ENCODE assay signal across 14 cellular contexts in genomic region chr2:136344339-136344738, GRCh38.
DNase-seq lines count a peak whose midpoint lies in the region; ATAC-seq lines count a peak whose summit lies in the region.
"Had no signal": no experiment of that assay in that cellular context is flagged by ENCODE, and none has a peak within 500 bp of the region (broad histone marks: within the 10 kb centered on the region; RNA-seq: fewer than 3 reads in every experiment).

No MANE protein-coding gene starts in this region.

- no peaks in the 10 kb centered on the region for H3K36me3 Mint-ChIP-seq in T-helper 2 cell treated with Interferon-gamma antibody and Interleukin-4, amounts not matched to agents 5 μg/mL and 100 μg/mL, for 36 hours (ENCODE audit: low read depth)
- H3K36me3 Mint-ChIP-seq in activated naive CD8-positive, alpha-beta T cell treated with anti-CD3 and anti-CD28 coated beads, Interleukin-2, amount 10 ng/mL, durations not matched to agents 7 days and 5 days: no peaks in the 10 kb centered on the region
- no peaks in the 10 kb centered on the region for H3K36me3 Mint-ChIP-seq in activated naive CD8-positive, alpha-beta T cell treated with anti-CD3 and anti-CD28 coated beads for 36 hours
- H3K36me3 Mint-ChIP-seq in memory B cell: peaks cover 2% of the 10 kb centered on the region
- no peaks in the 10 kb centered on the region for H3K36me3 Mint-ChIP-seq in stimulated activated memory B cell treated with anti-CD40 and anti-IgM and Interleukin-4, amounts not matched to agents 10 μg/mL and 1 μg/mL and 100 μg/mL, for 72 hours
- no peaks in the 10 kb centered on the region for H3K36me3 Mint-ChIP-seq in activated T-cell treated with anti-CD3 and anti-CD28 coated beads, Interleukin-2, amount 50 U/mL, for 4 hours (ENCODE audit: insufficient read depth)
- H3K36me3 Mint-ChIP-seq: CD4-positive, CD25-positive, alpha-beta regulatory T cell had no signal

- peak; percentile 22 for ATAC-seq in activated naive CD8-positive, alpha-beta T cell treated with anti-CD3 and anti-CD28 coated beads, Interleukin-2, amount 10 ng/mL, durations not matched to agents 7 days and 5 days (ENCODE audit: low read depth)
- ATAC-seq in memory B cell (ENCODE audit: low read depth): no peak
- no peak for ATAC-seq in stimulated activated memory B cell treated with anti-CD40 and anti-IgM and Interleukin-4, amounts not matched to agents 10 μg/mL and 1 μg/mL and 100 μg/mL, for 72 hours
- no peak for ATAC-seq in activated T-cell treated with anti-CD3 and anti-CD28 coated beads, Interleukin-2, amount 50 U/mL, for 4 hours

- no peak overlapping the region for H3K27ac Mint-ChIP-seq in T-helper 2 cell treated with Interferon-gamma antibody and Interleukin-4, amounts not matched to agents 5 μg/mL and 100 μg/mL, for 36 hours
- H3K27ac Mint-ChIP-seq in activated naive CD8-positive, alpha-beta T cell treated with anti-CD3 and anti-CD28 coated beads, Interleukin-2, amount 10 ng/mL, durations not matched to agents 7 days and 5 days: no peak overlapping the region
- no peak overlapping the region for H3K27ac Mint-ChIP-seq in activated naive CD8-positive, alpha-beta T cell treated with anti-CD3 and anti-CD28 coated beads for 36 hours
- H3K27ac Mint-ChIP-seq in memory B cell: peak overlapping the region; percentile 74
- H3K27ac Mint-ChIP-seq in stimulated activated memory B cell treated with anti-CD40 and anti-IgM and Interleukin-4, amounts not matched to agents 10 μg/mL and 1 μg/mL and 100 μg/mL, for 72 hours: peak overlapping the region; percentile 43
- H3K27ac Mint-ChIP-seq: CD4-positive, CD25-positive, alpha-beta regulatory T cell had no signal

- peaks cover 4% of the 10 kb centered on the region for H3K9me3 Mint-ChIP-seq in T-helper 2 cell treated with Interferon-gamma antibody and Interleukin-4, amounts not matched to agents 5 μg/mL and 100 μg/mL, for 36 hours
- peaks cover 2% of the 10 kb centered on the region for H3K9me3 Mint-ChIP-seq in activated naive CD8-positive, alpha-beta T cell treated with anti-CD3 and anti-CD28 coated beads, Interleukin-2, amount 10 ng/mL, durations not matched to agents 7 days and 5 days
- peaks cover 2% of the 10 kb centered on the region for H3K9me3 Mint-ChIP-seq in activated naive CD8-positive, alpha-beta T cell treated with anti-CD3 and anti-CD28 coated beads for 36 hours
- H3K9me3 Mint-ChIP-seq in memory B cell: no peaks in the 10 kb centered on the region
- no peaks in the 10 kb centered on the region for H3K9me3 Mint-ChIP-seq in stimulated activated memory B cell treated with anti-CD40 and anti-IgM and Interleukin-4, amounts not matched to agents 10 μg/mL and 1 μg/mL and 100 μg/mL, for 72 hours
- H3K9me3 Mint-ChIP-seq in activated T-cell treated with anti-CD3 and anti-CD28 coated beads, Interleukin-2, amount 50 U/mL, for 4 hours: peaks cover 4% of the 10 kb centered on the region

- no peaks in the 10 kb centered on the region for H3K27me3 Mint-ChIP-seq in T-helper 2 cell treated with Interferon-gamma antibody and Interleukin-4, amounts not matched to agents 5 μg/mL and 100 μg/mL, for 36 hours (ENCODE audit: low read depth)
- no peaks in the 10 kb centered on the region for H3K27me3 Mint-ChIP-seq in activated naive CD8-positive, alpha-beta T cell treated with anti-CD3 and anti-CD28 coated beads, Interleukin-2, amount 10 ng/mL, durations not matched to agents 7 days and 5 days
- no peaks in the 10 kb centered on the region for H3K27me3 Mint-ChIP-seq in activated naive CD8-positive, alpha-beta T cell treated with anti-CD3 and anti-CD28 coated beads for 36 hours
- H3K27me3 Mint-ChIP-seq in memory B cell: no peaks in the 10 kb centered on the region
- H3K27me3 Mint-ChIP-seq in stimulated activated memory B cell treated with anti-CD40 and anti-IgM and Interleukin-4, amounts not matched to agents 10 μg/mL and 1 μg/mL and 100 μg/mL, for 72 hours: no peaks in the 10 kb centered on the region
- H3K27me3 Mint-ChIP-seq in activated T-cell treated with anti-CD3 and anti-CD28 coated beads, Interleukin-2, amount 50 U/mL, for 4 hours (ENCODE audit: low read depth): no peaks in the 10 kb centered on the region
- H3K27me3 Mint-ChIP-seq: CD4-positive, CD25-positive, alpha-beta regulatory T cell had no signal

- peak; percentile 3 for DNase-seq in T-helper 2 cell treated with Interferon-gamma antibody and Interleukin-4, amounts not matched to agents 5 μg/mL and 100 μg/mL, for 36 hours (ENCODE audit: low spot score)
- DNase-seq in T-helper 2 cell (no peak), memory B cell (ENCODE audit: low spot score in 2 of 2) (no peak), cerebellum (ENCODE audit: low spot score) (no peak)
- no peak for DNase-seq in activated naive CD8-positive, alpha-beta T cell treated with anti-CD3 and anti-CD28 coated beads, Interleukin-2, amount 10 ng/mL, durations not matched to agents 7 days and 5 days
- no peak for DNase-seq in activated naive CD8-positive, alpha-beta T cell treated with anti-CD3 and anti-CD28 coated beads for 36 hours
- no peak for DNase-seq in activated T-cell treated with anti-CD3 and anti-CD28 coated beads, Interleukin-2, amount 50 U/mL, for 4 hours
- DNase-seq: 8988T; AML-193; CD4-positive, CD25-positive, alpha-beta regulatory T cell; DMS79; GM23248; H7 had no signal

- no peak overlapping the region for H3K4me3 Mint-ChIP-seq in T-helper 2 cell treated with Interferon-gamma antibody and Interleukin-4, amounts not matched to agents 5 μg/mL and 100 μg/mL, for 36 hours
- no peak overlapping the region for H3K4me3 Mint-ChIP-seq in activated naive CD8-positive, alpha-beta T cell treated with anti-CD3 and anti-CD28 coated beads, Interleukin-2, amount 10 ng/mL, durations not matched to agents 7 days and 5 days
- H3K4me3 Mint-ChIP-seq in activated naive CD8-positive, alpha-beta T cell treated with anti-CD3 and anti-CD28 coated beads for 36 hours: no peak overlapping the region
- H3K4me3 Mint-ChIP-seq in memory B cell: no peak overlapping the region
- H3K4me3 Mint-ChIP-seq in stimulated activated memory B cell treated with anti-CD40 and anti-IgM and Interleukin-4, amounts not matched to agents 10 μg/mL and 1 μg/mL and 100 μg/mL, for 72 hours: no peak overlapping the region
- no peak overlapping the region for H3K4me3 Mint-ChIP-seq in activated T-cell treated with anti-CD3 and anti-CD28 coated beads, Interleukin-2, amount 50 U/mL, for 4 hours
- H3K4me3 Mint-ChIP-seq: CD4-positive, CD25-positive, alpha-beta regulatory T cell had no signal

- POLR2A ChIA-PET in activated naive CD8-positive, alpha-beta T cell treated with anti-CD3 and anti-CD28 coated beads, Interleukin-2, amount 10 ng/mL, durations not matched to agents 7 days and 5 days (lab: Charles Lee): no interaction called here

- H3K4me1 Mint-ChIP-seq in T-helper 2 cell treated with Interferon-gamma antibody and Interleukin-4, amounts not matched to agents 5 μg/mL and 100 μg/mL, for 36 hours (ENCODE audit: low read depth): no peaks in the 10 kb centered on the region
- no peaks in the 10 kb centered on the region for H3K4me1 Mint-ChIP-seq in activated naive CD8-positive, alpha-beta T cell treated with anti-CD3 and anti-CD28 coated beads, Interleukin-2, amount 10 ng/mL, durations not matched to agents 7 days and 5 days
- no peaks in the 10 kb centered on the region for H3K4me1 Mint-ChIP-seq in activated naive CD8-positive, alpha-beta T cell treated with anti-CD3 and anti-CD28 coated beads for 36 hours
- H3K4me1 Mint-ChIP-seq in memory B cell: peaks cover 2% of the 10 kb centered on the region
- H3K4me1 Mint-ChIP-seq in stimulated activated memory B cell treated with anti-CD40 and anti-IgM and Interleukin-4, amounts not matched to agents 10 μg/mL and 1 μg/mL and 100 μg/mL, for 72 hours: no peaks in the 10 kb centered on the region
- H3K4me1 Mint-ChIP-seq in activated T-cell treated with anti-CD3 and anti-CD28 coated beads, Interleukin-2, amount 50 U/mL, for 4 hours (ENCODE audit: low read depth): no peaks in the 10 kb centered on the region
- H3K4me1 Mint-ChIP-seq: CD4-positive, CD25-positive, alpha-beta regulatory T cell had no signal

Comparison
In these comparisons a context has a peak if more than half of its experiments do, and no peak if none do; other contexts are left out.
1. H3K27ac Mint-ChIP-seq: peak in memory B cell (single experiment) and stimulated activated memory B cell treated with anti-CD40 and anti-IgM and Interleukin-4, amounts not matched to agents 10 μg/mL and 1 μg/mL and 100 μg/mL, for 72 hours (single experiment); none in T-helper 2 cell treated with Interferon-gamma antibody and Interleukin-4, amounts not matched to agents 5 μg/mL and 100 μg/mL, for 36 hours (single experiment), activated naive CD8-positive, alpha-beta T cell treated with anti-CD3 and anti-CD28 coated beads, Interleukin-2, amount 10 ng/mL, durations not matched to agents 7 days and 5 days (single experiment) and activated naive CD8-positive, alpha-beta T cell treated with anti-CD3 and anti-CD28 coated beads for 36 hours (single experiment).